ENCODE assay signal across 8 cellular contexts in genomic region chr10:26367771-26368170, GRCh38.
A peak's percentile ranks its signal among the peaks of the same experiment; 100 is the strongest.
DNase-seq lines count a peak whose midpoint lies in the region; ATAC-seq lines count a peak whose summit lies in the region.

No MANE protein-coding gene starts in this region.

- no peak overlapping the region for H2BK120ac ChIP-seq in trophoblast cell (ENCODE audit: insufficient read depth, low read length, poor library complexity)

- no peak overlapping the region for H2BK5ac ChIP-seq in trophoblast cell (ENCODE audit: low read depth, low read length, poor library complexity)

- no peak overlapping the region for H4K91ac ChIP-seq in trophoblast cell (ENCODE audit: low read depth, low read length)

- no peaks in the 10 kb centered on the region for H3K27me3 ChIP-seq in trophoblast cell (ENCODE audit: insufficient read depth, low read length)

- no CpG with 5 or more reads among the region's 3 CpGs for WGBS in trophoblast cell (ENCODE audit: extremely low coverage, insufficient coverage, insufficient read length)

- H2AK5ac ChIP-seq in trophoblast cell (ENCODE audit: low read length), result no peak overlapping the region

- no peak overlapping the region for H3K4ac ChIP-seq in trophoblast cell (ENCODE audit: low read depth, low read length)

- no peak overlapping the region for H3K14ac ChIP-seq in trophoblast cell (ENCODE audit: low read length)

- H3K36me3 ChIP-seq in trophoblast cell (ENCODE audit: control insufficient read depth in 1 of 2, insufficient read depth in 2 of 2, low read length in 2 of 2), result peaks cover 0 to 2% of the 10 kb centered on the region in 2 experiments

- no peaks in the 10 kb centered on the region for H3K79me1 ChIP-seq in trophoblast cell (ENCODE audit: low read length)

- H3K18ac ChIP-seq in trophoblast cell (ENCODE audit: low read length), result no peak overlapping the region

- H4K12ac ChIP-seq in trophoblast cell (ENCODE audit: low read depth, low read length), result no peak overlapping the region

- H2BK12ac ChIP-seq in trophoblast cell (ENCODE audit: low read length), result no peak overlapping the region

- DNase-seq in NOMO-1 treated with DMSO at 0.1 percent for 48 hours (lab: John Stamatoyannopoulos, UW; ENCODE audit: unreplicated experiment) (peak; percentile 75), astrocyte of the hippocampus (ENCODE audit: low read depth, low spot score) (peak; percentile 77), trophoblast cell (peak; percentile 89 to 96), NCI-H146 treated with DMSO at 0.1 percent for 48 hours (lab: John Stamatoyannopoulos, UW; ENCODE audit: unreplicated experiment) (no peak)

- no peaks in the 10 kb centered on the region for H3K4me1 ChIP-seq in trophoblast cell (ENCODE audit: control insufficient read depth in 1 of 2, insufficient read depth in 2 of 2, low read length in 2 of 2)

- no peak overlapping the region for H3K27ac ChIP-seq in trophoblast cell (ENCODE audit: low read depth, low read length)

- H3K4me2 ChIP-seq in trophoblast cell (ENCODE audit: low read length), result no peak overlapping the region

- no peaks in the 10 kb centered on the region for H3K79me2 ChIP-seq in trophoblast cell (ENCODE audit: control insufficient read depth, insufficient read depth, low read length, poor library complexity)

- no peak overlapping the region for H3K9ac ChIP-seq in trophoblast cell (ENCODE audit: low read length)

- H2AFZ ChIP-seq in trophoblast cell (ENCODE audit: insufficient read depth, low read length, poor library complexity), result no peak overlapping the region

- ATAC-seq in GM19395 (IDR thresholded peaks at IDR 0.05; ENCODE audit: unreplicated experiment), result peak; percentile 41
- ATAC-seq in GM19035 (IDR thresholded peaks at IDR 0.05; ENCODE audit: unreplicated experiment), result no peak
- ATAC-seq in HG02623 (IDR thresholded peaks at IDR 0.05; ENCODE audit: unreplicated experiment), result no peak
- ATAC-seq in GM19328 (IDR thresholded peaks at IDR 0.05; ENCODE audit: unreplicated experiment), result no peak

- no peak overlapping the region for H4K8ac ChIP-seq in trophoblast cell (ENCODE audit: low read depth, low read length)

- no peaks in the 10 kb centered on the region for H3K9me3 ChIP-seq in trophoblast cell (ENCODE audit: insufficient read depth, low read depth, low read length)

- no peak overlapping the region for H3K23ac ChIP-seq in trophoblast cell (ENCODE audit: low read length)

- no peak overlapping the region for H3K4me3 ChIP-seq in trophoblast cell (ENCODE audit: low read depth, low read length)
